In the genomic region with DNA sequence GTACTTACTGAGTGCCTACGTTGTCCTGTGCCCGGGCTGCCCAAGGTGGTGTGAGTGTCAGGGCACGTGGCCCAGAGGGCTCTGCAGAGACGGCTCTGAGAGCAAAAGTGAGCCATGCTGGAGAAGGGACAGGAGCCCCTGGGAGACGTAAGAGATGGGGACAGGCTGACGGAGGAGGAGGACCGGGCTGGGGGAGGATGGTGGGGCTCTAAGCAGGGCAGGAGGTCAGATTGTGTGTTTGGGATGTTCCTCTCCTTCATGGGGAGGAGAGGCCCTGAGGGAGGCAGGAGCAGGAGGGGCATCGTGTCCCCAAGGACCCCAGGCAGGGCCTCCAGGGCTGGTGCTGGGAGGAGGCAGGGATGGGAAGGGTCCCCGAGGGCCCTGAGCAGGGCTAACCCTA, we compare ENCODE assay signal across 25 cellular contexts.
"Had no signal": no experiment of that assay in that cellular context is flagged by ENCODE, and none has a peak within 500 bp of the region (broad histone marks: within the 10 kb centered on the region; RNA-seq: fewer than 3 reads in every experiment).

No MANE protein-coding gene starts in this region.

- H3K4me1 Mint-ChIP-seq: activated CD4-positive, alpha-beta memory T cell treated with anti-CD3 and anti-CD28 coated beads, Interleukin-2, amount 10 ng/mL, durations not matched to agents 7 days and 5 days; activated naive CD4-positive, alpha-beta T cell treated with anti-CD3 and anti-CD28 coated beads, Interleukin-2, amount 50 U/mL, for 24 hours; activated naive CD8-positive, alpha-beta T cell treated with anti-CD3 and anti-CD28 coated beads, Interleukin-2, amount 50 U/mL, for 24 hours; T-cell had no signal

- H3K9me3 Mint-ChIP-seq: activated CD4-positive, alpha-beta memory T cell treated with anti-CD3 and anti-CD28 coated beads, Interleukin-2, amount 10 ng/mL, durations not matched to agents 7 days and 5 days; activated naive CD4-positive, alpha-beta T cell treated with anti-CD3 and anti-CD28 coated beads, Interleukin-2, amount 50 U/mL, for 24 hours; activated naive CD8-positive, alpha-beta T cell treated with anti-CD3 and anti-CD28 coated beads, Interleukin-2, amount 50 U/mL, for 24 hours; activated T-helper 2 cell treated with anti-CD3 and anti-CD28 coated beads, Interferon-gamma antibody, Interleukin-2, Interleukin-4, amounts not matched to agents 10 μg/mL and 5 μg/mL and 100 μg/mL, durations not matched to agents 14 hours and 24 hours and 36 hours; natural killer cell treated with Interleukin-12 subunit alpha and Interleukin-12 subunit beta and Interleukin-15 and Interleukin-18, amount 100 ng/mL, for 72 hours; T-cell had no signal

- H3K9me3 ChIP-seq: mucosa of descending colon, right lobe of liver, testis, transverse colon had no signal

- H3K4me3 Mint-ChIP-seq: activated CD4-positive, alpha-beta memory T cell treated with anti-CD3 and anti-CD28 coated beads, Interleukin-2, amount 10 ng/mL, durations not matched to agents 7 days and 5 days; activated naive CD4-positive, alpha-beta T cell treated with anti-CD3 and anti-CD28 coated beads, Interleukin-2, amount 50 U/mL, for 24 hours; activated naive CD8-positive, alpha-beta T cell treated with anti-CD3 and anti-CD28 coated beads, Interleukin-2, amount 50 U/mL, for 24 hours; natural killer cell treated with Interleukin-12 subunit alpha and Interleukin-12 subunit beta and Interleukin-15 and Interleukin-18, amount 100 ng/mL, for 72 hours; T-cell had no signal

- H3K27me3 Mint-ChIP-seq: activated naive CD4-positive, alpha-beta T cell treated with anti-CD3 and anti-CD28 coated beads, Interleukin-2, amount 50 U/mL, for 24 hours; activated naive CD8-positive, alpha-beta T cell treated with anti-CD3 and anti-CD28 coated beads, Interleukin-2, amount 50 U/mL, for 24 hours had no signal

- H3K4me3 ChIP-seq: heart left ventricle, lung, mucosa of descending colon, right lobe of liver, testis, transverse colon had no signal

- H3K27ac Mint-ChIP-seq: activated CD4-positive, alpha-beta memory T cell treated with anti-CD3 and anti-CD28 coated beads, Interleukin-2, amount 10 ng/mL, durations not matched to agents 7 days and 5 days; activated naive CD4-positive, alpha-beta T cell treated with anti-CD3 and anti-CD28 coated beads, Interleukin-2, amount 50 U/mL, for 24 hours; activated naive CD8-positive, alpha-beta T cell treated with anti-CD3 and anti-CD28 coated beads, Interleukin-2, amount 50 U/mL, for 24 hours; activated T-helper 2 cell treated with anti-CD3 and anti-CD28 coated beads, Interferon-gamma antibody, Interleukin-2, Interleukin-4, amounts not matched to agents 10 μg/mL and 5 μg/mL and 100 μg/mL, durations not matched to agents 14 hours and 24 hours and 36 hours; natural killer cell treated with Interleukin-12 subunit alpha and Interleukin-12 subunit beta and Interleukin-15 and Interleukin-18, amount 100 ng/mL, for 72 hours; T-cell had no signal

- H3K36me3 Mint-ChIP-seq: activated naive CD4-positive, alpha-beta T cell treated with anti-CD3 and anti-CD28 coated beads, Interleukin-2, amount 50 U/mL, for 24 hours; natural killer cell treated with Interleukin-12 subunit alpha and Interleukin-12 subunit beta and Interleukin-15 and Interleukin-18, amount 100 ng/mL, for 72 hours; T-cell had no signal

- DNase-seq: activated CD4-positive, alpha-beta memory T cell treated with anti-CD3 and anti-CD28 coated beads, Interleukin-2, amount 10 ng/mL, durations not matched to agents 7 days and 5 days; activated CD4-positive, alpha-beta T cell treated with anti-CD3 and anti-CD28 coated beads for 48 hours; activated naive CD8-positive, alpha-beta T cell treated with anti-CD3 and anti-CD28 coated beads, Interleukin-2, amount 50 U/mL, for 24 hours; activated T-cell treated with anti-CD3 and anti-CD28 coated beads, Interleukin-2, amount 50 U/mL, for 48 hours; amygdala; caudate nucleus; cortex of kidney; foreskin fibroblast; heart left ventricle; hypothalamus; kidney glomerular epithelial cell; mesendoderm; mucosa of descending colon; right lobe of liver; stimulated activated CD4-positive, alpha-beta T cell treated with anti-CD3 and anti-CD28 coated beads, Interleukin-2, amount 100 ng/mL, for 48 hours; stimulated activated naive CD8-positive, alpha-beta T cell treated with anti-CD3 and anti-CD28 coated beads, Interleukin-15, Interleukin-2, amounts not matched to agents 100 U/mL and 50 U/mL, for 24 hours; T-cell; T1000; testis; transverse colon; WERI-Rb-1 had no signal

- H3K27me3 ChIP-seq: heart left ventricle, right lobe of liver, testis, transverse colon had no signal

- H3K27ac ChIP-seq: heart left ventricle, right lobe of liver, testis, transverse colon, WERI-Rb-1 had no signal

- H3K4me1 ChIP-seq: heart left ventricle, right lobe of liver, testis, transverse colon had no signal

- H3K36me3 ChIP-seq: heart left ventricle, right lobe of liver, transverse colon, WERI-Rb-1 had no signal
